Comparison of ENCODE assay signal across 19 cellular contexts in genomic region chr1:177754607-177755006, GRCh38.
A peak's percentile ranks its signal among the peaks of the same experiment; 100 is the strongest.
DNase-seq lines count a peak whose midpoint lies in the region; ATAC-seq and TF ChIP-seq lines count a peak whose summit lies in the region.
"Had no signal": no experiment of that assay in that cellular context is flagged by ENCODE, and none has a peak within 500 bp of the region (broad histone marks: within the 10 kb centered on the region; RNA-seq: fewer than 3 reads in every experiment).

No MANE protein-coding gene starts in this region.

- H3K4me2 ChIP-seq in GM23338: no peak overlapping the region
- H3K4me2 ChIP-seq: BLaER1 had no signal

- H3K27me3 Mint-ChIP-seq in GM23338 (ENCODE audit: insufficient read depth, low read depth, poor library complexity) (no peaks in the 10 kb centered on the region), brain (no peaks in the 10 kb centered on the region), T-cell (no peaks in the 10 kb centered on the region)
- H3K27me3 Mint-ChIP-seq: CD4-positive, alpha-beta T cell; CD8-positive, alpha-beta memory T cell had no signal

- no peaks in the 10 kb centered on the region for H3K79me2 ChIP-seq in GM23338 (replicated peaks; ENCODE audit: insufficient read depth)

- CTCF ChIA-PET in T-cell (lab: Charles Lee): no interaction called here

- no peaks in the 10 kb centered on the region for H3K27me3 ChIP-seq in GM23338 (ENCODE audit: insufficient read depth)
- H3K27me3 ChIP-seq: BLaER1 had no signal

- H3K36me3 ChIP-seq in GM23338 (ENCODE audit: insufficient read depth): no peaks in the 10 kb centered on the region
- H3K36me3 ChIP-seq: BLaER1 had no signal

- H3K4me3 ChIP-seq in GM23338: no peak overlapping the region
- H3K4me3 ChIP-seq: BLaER1, GM12878 had no signal

- peaks cover 13% of the 10 kb centered on the region for H3K4me1 ChIP-seq in GM23338 (ENCODE audit: insufficient read depth)
- H3K4me1 ChIP-seq: BLaER1 had no signal

- 0 out of 2 replicates have a peak, but pooled peaks cover 4% of the 10 kb centered on the region for H3K9me2 ChIP-seq in GM23338 (ENCODE audit: insufficient read depth)

- no peaks in the 10 kb centered on the region for H3F3A ChIP-seq in GM23338 (replicated peaks; ENCODE audit: low read depth)

- peaks cover 18% of the 10 kb centered on the region; the same call in 2 of the 3 replicates for H3K4me1 Mint-ChIP-seq in GM23338
- H3K4me1 Mint-ChIP-seq in brain: peaks cover 44% of the 10 kb centered on the region
- no peaks in the 10 kb centered on the region for H3K4me1 Mint-ChIP-seq in T-cell
- H3K4me1 Mint-ChIP-seq: B cell; CD8-positive, alpha-beta memory T cell had no signal

- H3K27ac ChIP-seq in GM23338 (ENCODE audit: low read depth): no peak overlapping the region
- H3K27ac ChIP-seq: BLaER1, C4-2B had no signal

- TF ChIP-seq CTCF in GM23338 (conservative IDR thresholded peaks at IDR 0.05; ENCODE audit: low read depth in 2 of 2) (no peak), brain (conservative IDR thresholded peaks at IDR 0.05) (no peak)

- POLR2A ChIA-PET in T-cell (lab: Charles Lee): no interaction called here

- peak; percentile 55; the same call in 2 of the 3 replicates for ATAC-seq in GM23338
- no peak for ATAC-seq in HG03045 (IDR thresholded peaks at IDR 0.05; ENCODE audit: unreplicated experiment)
- no peak for ATAC-seq in T-cell (replicated peaks in 1 of 4)
- ATAC-seq: GM12878 had no signal

- no peak overlapping the region for H3K27ac Mint-ChIP-seq in GM23338
- peak overlapping the region in 3 of 5 experiments; percentile 40 to 81 (median 76) for H3K27ac Mint-ChIP-seq in brain
- no peak overlapping the region for H3K27ac Mint-ChIP-seq in T-cell
- H3K27ac Mint-ChIP-seq: B cell; CD4-positive, alpha-beta T cell; CD8-positive, alpha-beta memory T cell had no signal

- no peak for DNase-seq in GM23338 (ENCODE audit: low spot score)
- peak; percentile 16 for DNase-seq in iPS-NIHi11 (ENCODE audit: low spot score)
- no peak for DNase-seq in hippocampal formation (lab: John Stamatoyannopoulos, UW)
- no peak for DNase-seq in T-cell
- DNase-seq: CD4-positive, alpha-beta T cell; CD8-positive, alpha-beta memory T cell; DMS 273 treated with DMSO at 0.1 percent for 48 hours; DMS79; EL; GDM1; GOT3; H7; HCEC 1CT had no signal

- H3K9me3 Mint-ChIP-seq in GM23338 (peaks cover 17% of the 10 kb centered on the region), brain (peaks cover 3 to 18% (median 16%) of the 10 kb centered on the region in 5 experiments), T-cell (peaks cover 8 to 24% (median 9%) of the 10 kb centered on the region in 3 donors)

- H4K20me1 ChIP-seq in GM23338 (replicated peaks; ENCODE audit: insufficient read depth): no peaks in the 10 kb centered on the region
- H4K20me1 ChIP-seq: BLaER1 had no signal

- H3K36me3 Mint-ChIP-seq in GM23338 (ENCODE audit: low read depth) (peaks cover 12% of the 10 kb centered on the region), brain (peaks cover 6% of the 10 kb centered on the region), T-cell (no peaks in the 10 kb centered on the region)
- H3K36me3 Mint-ChIP-seq: CD8-positive, alpha-beta memory T cell had no signal

- no peak overlapping the region for H3K4me3 Mint-ChIP-seq in GM23338
- H3K4me3 Mint-ChIP-seq in brain: no peak overlapping the region
- H3K4me3 Mint-ChIP-seq in T-cell: no peak overlapping the region
- H3K4me3 Mint-ChIP-seq: B cell; CD4-positive, alpha-beta T cell; CD8-positive, alpha-beta memory T cell had no signal

- 0 out of 2 replicates have a peak overlapping the region, but pooled peaks have one; percentile 60 for H2AFZ ChIP-seq in GM23338

TF ChIP-seq in GM23338, 12 proteins besides CTCF, POLR2A, EP300 and RAD21:
- no peak for TF ChIP-seq CREB1 (CRISPR knock-in tag; IDR thresholded peaks at IDR 0.05; ENCODE audit: low read depth)
- no peak for TF ChIP-seq EZH2 (IDR thresholded peaks at IDR 0.05; ENCODE audit: low read depth, unreplicated experiment)
- TF ChIP-seq ETS1 (IDR thresholded peaks at IDR 0.05): no peak
- TF ChIP-seq ZNF462 (CRISPR knock-in tag; IDR thresholded peaks at IDR 0.05): peak; percentile 49; the same call in 1 of the 2 replicates
- no peak for TF ChIP-seq NANOG (IDR thresholded peaks at IDR 0.05; ENCODE audit: borderline replicate concordance)

Comparison
In these comparisons a context has a peak if more than half of its experiments do, and no peak if none do; other contexts are left out.
1. H3K27ac Mint-ChIP-seq: peak in brain (3 of 5); none in GM23338 (single experiment) and T-cell (0 of 2).